1 cellular context compared by ENCODE assay signal in genomic region chr1:214422137-214422671, GRCh38.
TF ChIP-seq lines count a peak whose summit lies in the region.

No MANE protein-coding gene starts in this region.

TF ChIP-seq in GM23338, 12 proteins besides CTCF, POLR2A, EP300 and RAD21 (continued from another document):
- TF ChIP-seq, protein P1, sequence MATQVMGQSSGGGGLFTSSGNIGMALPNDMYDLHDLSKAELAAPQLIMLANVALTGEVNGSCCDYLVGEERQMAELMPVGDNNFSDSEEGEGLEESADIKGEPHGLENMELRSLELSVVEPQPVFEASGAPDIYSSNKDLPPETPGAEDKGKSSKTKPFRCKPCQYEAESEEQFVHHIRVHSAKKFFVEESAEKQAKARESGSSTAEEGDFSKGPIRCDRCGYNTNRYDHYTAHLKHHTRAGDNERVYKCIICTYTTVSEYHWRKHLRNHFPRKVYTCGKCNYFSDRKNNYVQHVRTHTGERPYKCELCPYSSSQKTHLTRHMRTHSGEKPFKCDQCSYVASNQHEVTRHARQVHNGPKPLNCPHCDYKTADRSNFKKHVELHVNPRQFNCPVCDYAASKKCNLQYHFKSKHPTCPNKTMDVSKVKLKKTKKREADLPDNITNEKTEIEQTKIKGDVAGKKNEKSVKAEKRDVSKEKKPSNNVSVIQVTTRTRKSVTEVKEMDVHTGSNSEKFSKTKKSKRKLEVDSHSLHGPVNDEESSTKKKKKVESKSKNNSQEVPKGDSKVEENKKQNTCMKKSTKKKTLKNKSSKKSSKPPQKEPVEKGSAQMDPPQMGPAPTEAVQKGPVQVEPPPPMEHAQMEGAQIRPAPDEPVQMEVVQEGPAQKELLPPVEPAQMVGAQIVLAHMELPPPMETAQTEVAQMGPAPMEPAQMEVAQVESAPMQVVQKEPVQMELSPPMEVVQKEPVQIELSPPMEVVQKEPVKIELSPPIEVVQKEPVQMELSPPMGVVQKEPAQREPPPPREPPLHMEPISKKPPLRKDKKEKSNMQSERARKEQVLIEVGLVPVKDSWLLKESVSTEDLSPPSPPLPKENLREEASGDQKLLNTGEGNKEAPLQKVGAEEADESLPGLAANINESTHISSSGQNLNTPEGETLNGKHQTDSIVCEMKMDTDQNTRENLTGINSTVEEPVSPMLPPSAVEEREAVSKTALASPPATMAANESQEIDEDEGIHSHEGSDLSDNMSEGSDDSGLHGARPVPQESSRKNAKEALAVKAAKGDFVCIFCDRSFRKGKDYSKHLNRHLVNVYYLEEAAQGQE (IDR thresholded peaks at IDR 0.05; ENCODE audit: unreplicated experiment): no peak
- TF ChIP-seq ZNF331 (CRISPR knock-in tag; IDR thresholded peaks at IDR 0.05; ENCODE audit: low read depth) (no peak), ZNF462 (CRISPR knock-in tag; IDR thresholded peaks at IDR 0.05) (no peak), EZH2phosphoT487 (IDR thresholded peaks at IDR 0.05; ENCODE audit: unreplicated experiment) (no peak), NANOG (IDR thresholded peaks at IDR 0.05; ENCODE audit: borderline replicate concordance) (no peak), STAT1 (IDR thresholded peaks at IDR 0.05; ENCODE audit: unreplicated experiment) (no peak), EZH2 (IDR thresholded peaks at IDR 0.05; ENCODE audit: low read depth, unreplicated experiment) (no peak), ZNF114 (CRISPR knock-in tag; IDR thresholded peaks at IDR 0.05) (no peak), JUNB (IDR thresholded peaks at IDR 0.05; ENCODE audit: unreplicated experiment) (no peak), POLR2AphosphoS5 (IDR thresholded peaks at IDR 0.05; ENCODE audit: low read depth) (no peak)
